ENCODE assay signal across 8 cellular contexts in the genomic region with DNA sequence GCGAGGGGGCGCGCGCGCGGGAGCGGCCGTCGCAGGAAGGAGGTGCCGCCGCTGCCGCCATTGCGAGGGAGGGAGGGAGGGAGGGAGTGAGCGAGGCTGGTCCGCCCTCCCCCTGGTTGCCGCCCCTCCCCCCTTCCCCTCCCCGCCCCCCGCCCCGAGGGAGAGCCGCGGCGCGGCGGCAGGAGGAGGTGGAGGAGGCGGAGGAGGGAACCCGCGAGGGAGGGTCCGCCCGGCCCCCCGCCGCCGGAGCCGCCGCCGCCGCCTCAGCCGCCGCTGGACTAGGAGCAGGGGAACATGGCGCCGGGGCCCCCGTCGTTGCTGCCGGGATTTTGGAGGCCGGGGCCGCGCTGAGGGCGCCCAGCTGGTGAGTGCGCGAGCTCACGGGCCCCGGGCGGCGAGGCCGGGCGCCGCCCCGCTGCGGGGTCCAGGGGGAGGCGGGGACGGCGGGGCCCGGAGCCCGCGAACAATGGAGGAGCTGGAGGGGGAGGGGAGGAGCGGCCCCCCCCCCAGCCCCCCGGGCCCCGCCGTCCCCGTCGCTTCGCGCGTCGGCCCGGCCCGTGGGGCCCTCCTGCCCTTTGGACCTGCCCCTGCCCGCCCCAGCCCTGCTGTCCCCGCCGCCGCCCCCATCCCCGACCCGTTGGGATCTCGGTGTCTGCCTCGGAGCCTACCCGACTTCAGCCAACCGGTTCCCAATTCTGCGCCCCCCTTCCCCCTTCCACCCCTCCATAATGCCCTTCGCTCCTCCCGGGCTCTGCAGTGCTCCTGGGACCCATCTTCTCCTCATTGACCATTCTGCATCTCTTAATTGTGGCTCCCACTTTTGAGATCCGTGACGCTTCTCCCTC. TPM values are rescaled to one million over a fixed set of nuclear protein-coding genes. Genes with fewer than 3 reads are reported as not detected.
DNase-seq lines count a peak whose midpoint lies in the region; FAIRE-seq and TF ChIP-seq lines count a peak whose summit lies in the region.

A gene (plus strand): TSS at position 152 of the 845 bp plus-strand sequence. CDS start 57,679 bp downstream, outside the sequence.

- peak within 1 kb of the TSS; percentile 97 for H3K27ac ChIP-seq in HL-60 (replicated peaks)
- H3K27ac ChIP-seq in endothelial cell of umbilical vein (ENCODE audit: insufficient read depth, low read depth, low read length): peak within 1 kb of the TSS; percentile 76
- H3K27ac ChIP-seq in tibial nerve: peak within 1 kb of the TSS; percentile 87 to 99 (median 96)

- POLR2A ChIA-PET in endothelial cell of umbilical vein (lab: Charles Lee): no interaction called here

- DNase-seq in SKM-1 (lab: John Stamatoyannopoulos, UW; ENCODE audit: unreplicated experiment) (peak; percentile 31), SKM-1 treated with dmso at 0.1 percent for 144 hours (lab: John Stamatoyannopoulos, UW; ENCODE audit: unreplicated experiment) (no peak), HL-60 (ENCODE audit: low read depth in 1 of 2, low spot score in 1 of 2) (no peak), endothelial cell of umbilical vein (ENCODE audit: low read depth, low spot score) (no peak), mucosa of gallbladder (ENCODE audit: low spot score) (no peak), tibial nerve (ENCODE audit: low spot score in 2 of 2) (no peak), cortex of kidney (lab: John Stamatoyannopoulos, UW) (no peak)
- DNase-seq in activated CD4-positive, alpha-beta T cell treated with anti-CD3 and anti-CD28 coated beads, Interleukin-2, amount 50 U/mL, for 4 hours: peak; percentile 65 to 74

- H3K9ac ChIP-seq in endothelial cell of umbilical vein (replicated peaks; ENCODE audit: extremely low read depth, insufficient read depth, low read length): peak within 1 kb of the TSS; percentile 87

- H3K27me3 ChIP-seq in HL-60 (ENCODE audit: insufficient read depth, poor library complexity, severe bottlenecking) (no peaks in the 10 kb centered on the region), endothelial cell of umbilical vein (ENCODE audit: control insufficient read depth in 2 of 2, insufficient read depth in 2 of 2, low read length in 2 of 2) (no peaks in the 10 kb centered on the region), tibial nerve (no peaks in the 10 kb centered on the region)

- FAIRE-seq in endothelial cell of umbilical vein (lab: Jason Lieb, UNC): no peak

- CTCF ChIA-PET in endothelial cell of umbilical vein (lab: Charles Lee): interaction anchor here (0.6 to 3.8 kb wide), 5 partner anchors 12 to 130 kb away, joined by 3 to 33 read pairs (median 19); no protein-coding TSS in a partner anchor

- H3K4me3 ChIP-seq in HL-60 (replicated peaks; ENCODE audit: insufficient read depth, low read length) (peak within 1 kb of the TSS; percentile 84), endothelial cell of umbilical vein (replicated peaks in 1 of 3; ENCODE audit: insufficient read depth in 1 of 3, low read depth in 1 of 3, low read length in 3 of 3) (peak within 1 kb of the TSS; percentile 71 to 81 (median 78)), tibial nerve (peak within 1 kb of the TSS; percentile 65 to 92 (median 74))

- WGBS in tibial nerve, 2 donors: 0 to 2% methylated on average over 7 to 14 of the region's 91 CpGs

- TF ChIP-seq CTCF in HL-60 (IDR thresholded peaks at IDR 0.05; ENCODE audit: insufficient read depth, low read length) (no peak), endothelial cell of umbilical vein (IDR thresholded peaks at IDR 0.05; ENCODE audit: extremely low read depth in 1 of 2, insufficient read depth in 1 of 2, low read depth in 1 of 2, low read length in 2 of 2) (no peak), tibial nerve (IDR thresholded peaks at IDR 0.05) (no peak)

- peaks cover 35% of the 10 kb centered on the region for H3K4me1 ChIP-seq in endothelial cell of umbilical vein (ENCODE audit: control insufficient read depth, extremely low read depth, insufficient read depth, low read length)
- H3K4me1 ChIP-seq in tibial nerve: peaks cover 0 to 57% (median 45%) of the 10 kb centered on the region in 4 donors

- H3K4me2 ChIP-seq in endothelial cell of umbilical vein (ENCODE audit: insufficient read depth, low read length): peak within 1 kb of the TSS; percentile 73

- H3K36me3 ChIP-seq in endothelial cell of umbilical vein (ENCODE audit: control insufficient read depth in 2 of 2, extremely low read depth in 1 of 2, insufficient read depth in 2 of 2, low read length in 2 of 2) (no peaks in the 10 kb centered on the region), tibial nerve (no peaks in the 10 kb centered on the region)

- H3K9me3 ChIP-seq in endothelial cell of umbilical vein (replicated peaks; ENCODE audit: control insufficient read depth, insufficient read depth, low read length) (no peaks in the 10 kb centered on the region), tibial nerve (no peaks in the 10 kb centered on the region)

- TF ChIP-seq POLR2A in endothelial cell of umbilical vein (IDR thresholded peaks at IDR 0.05; ENCODE audit: low read depth, low read length) (no peak), tibial nerve (IDR thresholded peaks at IDR 0.05) (no peak)

- BruUV-seq in endothelial cell of umbilical vein (replicated peaks; lab: Mats Ljungman, UMichigan): no TSS peak

- TF ChIP-seq EP300 in tibial nerve (IDR thresholded peaks at IDR 0.05): no peak

- peaks cover 47% of the 10 kb centered on the region for H3K79me2 ChIP-seq in endothelial cell of umbilical vein (ENCODE audit: control insufficient read depth, insufficient read depth, low read length)

- dilution Hi-C loops in endothelial cell of umbilical vein (cut with MboI; ENCODE audit: extremely low pct_ligation_motif_present, low sequenced_read_pairs): no loop called here

- no peaks in the 10 kb centered on the region for H3K9me1 ChIP-seq in endothelial cell of umbilical vein (replicated peaks; ENCODE audit: control insufficient read depth, extremely low read depth, insufficient read depth, low read length)

- intact Hi-C loops in endothelial cell of umbilical vein (cut with micrococcal nuclease): loop anchor here (1.0 to 5.0 kb wide), 6 partner anchors 11 to 271 kb away; a partner anchor contains a TSS

- H2AFZ ChIP-seq in endothelial cell of umbilical vein (ENCODE audit: low read depth, low read length): peak within 1 kb of the TSS; percentile 92

- H4K20me1 ChIP-seq in endothelial cell of umbilical vein (replicated peaks; ENCODE audit: control insufficient read depth, extremely low read depth, insufficient read depth, low read length): no peaks in the 10 kb centered on the region

TF ChIP-seq in endothelial cell of umbilical vein, 7 proteins besides CTCF, POLR2A, EP300 and RAD21:
- TF ChIP-seq GATA2 (IDR thresholded peaks at IDR 0.05; ENCODE audit: insufficient read depth, insufficient read length, low read depth, low read length) (no peak), JUN (IDR thresholded peaks at IDR 0.05; ENCODE audit: borderline replicate concordance, insufficient read depth, insufficient read length, low read depth) (no peak), POLR2AphosphoS5 (IDR thresholded peaks at IDR 0.05; ENCODE audit: insufficient read depth, low read depth, low read length) (peak; percentile 30), FOS (IDR thresholded peaks at IDR 0.05; ENCODE audit: borderline replicate concordance, insufficient read depth, low read length) (no peak)
- TF ChIP-seq, protein P1, sequence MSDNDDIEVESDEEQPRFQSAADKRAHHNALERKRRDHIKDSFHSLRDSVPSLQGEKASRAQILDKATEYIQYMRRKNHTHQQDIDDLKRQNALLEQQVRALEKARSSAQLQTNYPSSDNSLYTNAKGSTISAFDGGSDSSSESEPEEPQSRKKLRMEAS (IDR thresholded peaks at IDR 0.05; ENCODE audit: insufficient read depth, insufficient read length): no peak

RNA-seq across cellular contexts. Expression of the gene that starts here (rescaled TPM):
- total RNA-seq in endothelial cell of umbilical vein (47.3 and 51.3 TPM in 2 replicates), mucosa of gallbladder (60.1 TPM), tibial nerve (10 to 100 TPM; 43.3 to 50.3 (median 48.6) TPM)
- polyA plus RNA-seq in endothelial cell of umbilical vein: 25.7 and 28.3 TPM in 2 replicates
- polyA plus RNA-seq in endothelial cell of umbilical vein (2011; cell fraction: cytosol; rRNA removed): 19.6 and 20.2 TPM in 2 replicates
- 29.7 and 30.7 TPM in 2 replicates for polyA plus RNA-seq in endothelial cell of umbilical vein (2011; cell fraction: nucleus; rRNA removed)
- polyA plus RNA-seq in endothelial cell of umbilical vein (2012): 25.8 and 31.7 TPM in 2 replicates
- polyA minus RNA-seq in endothelial cell of umbilical vein: 35.8 and 45.8 TPM in 2 replicates
- polyA minus RNA-seq in endothelial cell of umbilical vein (2011; cell fraction: cytosol; rRNA and poly(A)+ RNA removed): 20.1 TPM
- 53.1 and 57.3 TPM in 2 replicates for polyA minus RNA-seq in endothelial cell of umbilical vein (2011; cell fraction: nucleus; rRNA and poly(A)+ RNA removed)

Comparison
In these comparisons a context has a peak if more than half of its experiments do, and no peak if none do; other contexts are left out.
1. DNase-seq: peak in SKM-1 (single experiment) and activated CD4-positive, alpha-beta T cell treated with anti-CD3 and anti-CD28 coated beads, Interleukin-2, amount 50 U/mL, for 4 hours (2 of 2); none in SKM-1 treated with dmso at 0.1 percent for 144 hours (single experiment), HL-60 (0 of 2), endothelial cell of umbilical vein (single experiment), mucosa of gallbladder (single experiment), tibial nerve (0 of 2) and cortex of kidney (single experiment).
2. Peak in every context shown above with its lines, with median percentiles within 50 percentile points of each other: H3K27ac ChIP-seq and H3K4me3 ChIP-seq.